Comparison of ENCODE assay signal across 13 cellular contexts in the genomic region with DNA sequence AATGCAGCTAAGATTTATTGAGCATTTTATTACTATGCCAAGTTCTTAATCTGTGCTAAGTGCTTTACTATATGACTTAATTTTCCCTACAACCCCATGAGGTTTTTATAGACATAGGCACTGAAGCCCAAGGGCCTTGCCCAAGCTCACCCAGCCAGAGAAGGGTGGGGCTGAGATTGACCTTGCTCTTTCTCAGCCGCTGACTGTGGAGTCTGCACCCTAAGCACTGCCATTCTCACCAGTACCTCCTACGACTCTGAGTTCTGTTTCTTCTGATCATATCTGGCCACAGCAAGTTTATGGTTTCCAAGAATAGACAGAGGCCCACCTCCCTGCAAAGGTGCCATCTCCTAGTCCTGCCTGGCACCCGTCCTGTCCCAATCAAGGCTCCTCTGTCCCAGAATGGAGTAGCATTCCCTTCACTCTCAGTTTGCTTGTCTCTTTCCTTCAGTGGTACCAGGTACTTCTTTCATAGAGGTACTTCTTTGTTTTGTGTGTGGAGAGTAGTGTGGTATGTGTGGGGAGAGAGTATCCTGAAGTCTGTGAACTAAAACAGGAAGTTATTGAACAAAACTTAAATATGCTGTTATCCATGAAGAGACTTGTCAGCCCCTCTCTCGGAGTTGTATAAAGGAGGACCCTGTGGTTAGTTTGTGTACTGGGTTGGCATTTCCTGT. TPM values are rescaled to one million over a fixed set of nuclear protein-coding genes. Genes with fewer than 3 reads are reported as not detected.
DNase-seq lines count a peak whose midpoint lies in the region; TF ChIP-seq lines count a peak whose summit lies in the region.
"Had no signal": no experiment of that assay in that cellular context is flagged by ENCODE, and none has a peak within 500 bp of the region (broad histone marks: within the 10 kb centered on the region; RNA-seq: fewer than 3 reads in every experiment).

No MANE protein-coding gene starts in this region.

- peak overlapping the region in 1 of 2 donors; percentile 5 for H3K9ac ChIP-seq in mucosa of rectum (ENCODE audit: low read depth in 1 of 2, low read length in 2 of 2)

- intact Hi-C loops in dorsolateral prefrontal cortex (cut with DNase I) = no loop called here

- peak overlapping the region; percentile 25 to 46 for H3K27ac ChIP-seq in mucosa of rectum (ENCODE audit: low read depth in 2 of 2, low read length in 2 of 2)
- no peak overlapping the region for H3K27ac ChIP-seq in dorsolateral prefrontal cortex
- H3K27ac ChIP-seq: neutrophil, PC-9 had no signal

- H3K36me3 ChIP-seq in mucosa of rectum (ENCODE audit: control insufficient read depth in 2 of 2, insufficient read depth in 2 of 2, low read length in 2 of 2) = peaks cover 65 to 70% of the 10 kb centered on the region in 2 donors

- H3K4me1 ChIP-seq in mucosa of rectum (ENCODE audit: control insufficient read depth in 2 of 2, insufficient read depth in 2 of 2, low read length in 2 of 2) = peaks cover 12 to 14% of the 10 kb centered on the region in 2 donors

- TF ChIP-seq CTCF in dorsolateral prefrontal cortex (IDR thresholded peaks at IDR 0.05 in 54 of 56, conservative IDR thresholded peaks at IDR 0.05 in 2 of 56; ENCODE audit: low read depth in 1 of 56, partially characterized antibody in 56 of 56) = no peak

- DNase-seq in CD1c-positive myeloid dendritic cell (ENCODE audit: extremely low spot score) (peak; percentile 37), Kasumi-1 (lab: John Stamatoyannopoulos, UW) (peak; percentile 79 to 80), amniotic epithelial cell (ENCODE audit: low read depth) (peak; percentile 29), NOMO-1 (lab: John Stamatoyannopoulos, UW; ENCODE audit: unreplicated experiment in 2 of 2) (no peak), dorsolateral prefrontal cortex (no peak), NCI-H1417 treated with DMSO at 0.1 percent for 48 hours (lab: John Stamatoyannopoulos, UW) (no peak)
- no peak for DNase-seq in stimulated activated naive CD4-positive, alpha-beta T cell (lab: John Stamatoyannopoulos, UW)
- DNase-seq: activated CD4-positive, alpha-beta T cell treated with anti-CD3 and anti-CD28 coated beads, Interleukin-2, amount 50 U/mL, for 4 hours; DMS 273 treated with DMSO at 0.1 percent for 48 hours; NCI-H1105; PC-9 had no signal

- H3K4me3 ChIP-seq in mucosa of rectum (ENCODE audit: low read length in 2 of 2) (peak overlapping the region in 1 of 2 donors; percentile 24), dorsolateral prefrontal cortex (no peak overlapping the region)
- H3K4me3 ChIP-seq: PC-9 had no signal

- no peaks in the 10 kb centered on the region for H3K9me3 ChIP-seq in mucosa of rectum (ENCODE audit: control insufficient read depth in 2 of 2, low read length in 2 of 2)
- H3K9me3 ChIP-seq: neutrophil had no signal

- H3K27me3 ChIP-seq in mucosa of rectum (ENCODE audit: control insufficient read depth in 2 of 2, insufficient read depth in 2 of 2, low read length in 2 of 2) = no peaks in the 10 kb centered on the region
- H3K27me3 ChIP-seq in dorsolateral prefrontal cortex = no peaks in the 10 kb centered on the region
- H3K27me3 ChIP-seq: neutrophil had no signal

RNA-seq across cellular contexts. Expression of a gene that starts 42.6 kb away (rescaled TPM):
- 10 to 100 TPM in 119 of 120 experiments, 1 to 10 TPM in 1; 8.9 to 88.6 (median 36.8) TPM for total RNA-seq in dorsolateral prefrontal cortex

RNA-seq across cellular contexts. Expression of a gene that starts 43.3 kb away (rescaled TPM):
- total RNA-seq in dorsolateral prefrontal cortex = 10 to 100 TPM; 21.8 to 41.5 (median 30.5) TPM

RNA-seq across cellular contexts. Expression of a gene that starts 43.3 kb away (rescaled TPM):
- 10 to 100 TPM in 1 of 120 experiments, 1 to 10 TPM in 119; 2.6 to 13.1 (median 5.5) TPM for total RNA-seq in dorsolateral prefrontal cortex

Comparison
In these comparisons a context has a peak if more than half of its experiments do, and no peak if none do; other contexts are left out.
1. DNase-seq: peak in CD1c-positive myeloid dendritic cell (single experiment), Kasumi-1 (2 of 2) and amniotic epithelial cell (single experiment); none in NOMO-1 (0 of 2), stimulated activated naive CD4-positive, alpha-beta T cell (0 of 6), dorsolateral prefrontal cortex (0 of 10) and NCI-H1417 treated with DMSO at 0.1 percent for 48 hours (single experiment).
2. H3K27ac ChIP-seq: peak in mucosa of rectum (2 of 2); none in dorsolateral prefrontal cortex (0 of 59).